In genomic region chr21:33022489-33022827, GRCh38 we compare ENCODE assay signal across 1 cellular context.
TF ChIP-seq lines count a peak whose summit lies in the region.

No MANE protein-coding gene starts in this region.

TF ChIP-seq in GM23338, 12 proteins besides CTCF, POLR2A, EP300 and RAD21 (continued from another document):
- TF ChIP-seq, protein P1, sequence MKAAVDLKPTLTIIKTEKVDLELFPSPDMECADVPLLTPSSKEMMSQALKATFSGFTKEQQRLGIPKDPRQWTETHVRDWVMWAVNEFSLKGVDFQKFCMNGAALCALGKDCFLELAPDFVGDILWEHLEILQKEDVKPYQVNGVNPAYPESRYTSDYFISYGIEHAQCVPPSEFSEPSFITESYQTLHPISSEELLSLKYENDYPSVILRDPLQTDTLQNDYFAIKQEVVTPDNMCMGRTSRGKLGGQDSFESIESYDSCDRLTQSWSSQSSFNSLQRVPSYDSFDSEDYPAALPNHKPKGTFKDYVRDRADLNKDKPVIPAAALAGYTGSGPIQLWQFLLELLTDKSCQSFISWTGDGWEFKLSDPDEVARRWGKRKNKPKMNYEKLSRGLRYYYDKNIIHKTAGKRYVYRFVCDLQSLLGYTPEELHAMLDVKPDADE (IDR thresholded peaks at IDR 0.05): no peak
- TF ChIP-seq NANOG (IDR thresholded peaks at IDR 0.05; ENCODE audit: borderline replicate concordance) (no peak), STAT1 (IDR thresholded peaks at IDR 0.05; ENCODE audit: unreplicated experiment) (no peak)
